In genomic region chr4:122003335-122003734, GRCh38 we compare ENCODE assay signal across 8 cellular contexts. TPM values are rescaled to one million over a fixed set of nuclear protein-coding genes. Genes with fewer than 3 reads are reported as not detected.
DNase-seq lines count a peak whose midpoint lies in the region; ATAC-seq and TF ChIP-seq lines count a peak whose summit lies in the region.

No MANE protein-coding gene starts in this region.

- H3K27me3 Mint-ChIP-seq in glutamatergic neuron (ENCODE audit: unreplicated experiment) = peaks cover 5% of the 10 kb centered on the region

- H3K27ac Mint-ChIP-seq in glutamatergic neuron (ENCODE audit: unreplicated experiment) = no peak overlapping the region

- intact Hi-C loops in testis (cut with DNase I; ENCODE audit: low total_unique reads) = no loop called here

- H3K9me3 ChIP-seq in WERI-Rb-1 (ENCODE audit: severe bottlenecking) = no peaks in the 10 kb centered on the region
- no peaks in the 10 kb centered on the region for H3K9me3 ChIP-seq in testis

- TF ChIP-seq CTCF in WERI-Rb-1 (IDR thresholded peaks at IDR 0.05; ENCODE audit: low read depth, low read length) (peak; percentile 67), glutamatergic neuron (IDR thresholded peaks at IDR 0.05; ENCODE audit: partially characterized antibody, unreplicated experiment) (peak; percentile 44), testis (IDR thresholded peaks at IDR 0.05) (peak; percentile 34 to 70 (median 43))

- H3K4me1 ChIP-seq in testis = no peaks in the 10 kb centered on the region

- 75 to 78% methylated on average over 7 of the region's 7 CpGs for WGBS in testis, 2 donors

- peak; percentile 93 for ATAC-seq in GM21717 (IDR thresholded peaks at IDR 0.05; ENCODE audit: unreplicated experiment)

- no peak for TF ChIP-seq POLR2A in testis (IDR thresholded peaks at IDR 0.05)

- no peak overlapping the region for H3K4me3 Mint-ChIP-seq in glutamatergic neuron (ENCODE audit: unreplicated experiment)

- H3K36me3 ChIP-seq in WERI-Rb-1 (no peaks in the 10 kb centered on the region), testis (ENCODE audit: low read depth, missing control alignments) (no peaks in the 10 kb centered on the region)

- no peaks in the 10 kb centered on the region for H3K9me3 Mint-ChIP-seq in glutamatergic neuron (ENCODE audit: unreplicated experiment)

- peak; percentile 7 for DNase-seq in activated naive CD4-positive, alpha-beta T cell treated with Interleukin-2 at 50 U/mL for 16 hours
- DNase-seq in activated naive CD4-positive, alpha-beta T cell (lab: John Stamatoyannopoulos, UW) = no peak
- peak; percentile 31 for DNase-seq in Jurkat, Clone E6-1 (ENCODE audit: low read depth, low spot score)
- DNase-seq in WERI-Rb-1 (peak; percentile 66), glutamatergic neuron (peak; percentile 17), testis (peak; percentile 66), DMS114 treated with DMSO at 0.1 percent for 48 hours (lab: John Stamatoyannopoulos, UW; ENCODE audit: unreplicated experiment) (no peak)

- H3K36me3 Mint-ChIP-seq in glutamatergic neuron (ENCODE audit: unreplicated experiment) = no peaks in the 10 kb centered on the region

- H3K4me1 Mint-ChIP-seq in glutamatergic neuron (ENCODE audit: low read depth, unreplicated experiment) = no peaks in the 10 kb centered on the region

- H3K27ac ChIP-seq in WERI-Rb-1 (no peak overlapping the region), testis (no peak overlapping the region)

- H3K27me3 ChIP-seq in WERI-Rb-1 (ENCODE audit: insufficient read depth, low read depth, severe bottlenecking) (no peaks in the 10 kb centered on the region), testis (no peaks in the 10 kb centered on the region)

- no peak overlapping the region for H3K4me3 ChIP-seq in Jurkat, Clone E6-1 (ENCODE audit: low read length)
- no peak overlapping the region for H3K4me3 ChIP-seq in WERI-Rb-1 (ENCODE audit: low read depth, low read length)
- H3K4me3 ChIP-seq in testis = no peak overlapping the region

RNA-seq across cellular contexts. Expression of gene TRPC3, which starts 51.5 kb away (rescaled TPM):
- polyA plus RNA-seq in Jurkat, Clone E6-1 (2012; ENCODE audit: insufficient read depth, insufficient read length) = not detected
- 0.66 TPM for total RNA-seq in glutamatergic neuron (ENCODE audit: unreplicated experiment)
- total RNA-seq in testis = 1 to 10 TPM; 1.9 to 3.7 TPM
- 0.57 TPM for polyA plus RNA-seq in testis (ENCODE audit: insufficient read depth, low read depth, low replicate concordance)

Comparison
In these comparisons a context has a peak if more than half of its experiments do, and no peak if none do; other contexts are left out.
1. DNase-seq: peak in activated naive CD4-positive, alpha-beta T cell treated with Interleukin-2 at 50 U/mL for 16 hours (single experiment), Jurkat, Clone E6-1 (single experiment), WERI-Rb-1 (single experiment), glutamatergic neuron (single experiment) and testis (single experiment); none in activated naive CD4-positive, alpha-beta T cell (0 of 4) and DMS114 treated with DMSO at 0.1 percent for 48 hours (single experiment).
2. Peak in every context shown above with its lines, with median percentiles within 50 percentile points of each other: CTCF ChIP-seq.